18 cellular contexts compared by ENCODE assay signal in genomic region chr2:236557894-236558532, GRCh38. TPM values are rescaled to one million over a fixed set of nuclear protein-coding genes. Genes with fewer than 3 reads are reported as not detected.
A peak's percentile ranks its signal among the peaks of the same experiment; 100 is the strongest.
DNase-seq lines count a peak whose midpoint lies in the region; ATAC-seq and TF ChIP-seq lines count a peak whose summit lies in the region.
"Had no signal": no experiment of that assay in that cellular context is flagged by ENCODE, and none has a peak within 500 bp of the region (broad histone marks: within the 10 kb centered on the region; RNA-seq: fewer than 3 reads in every experiment).

No MANE protein-coding gene starts in this region.

- no peaks in the 10 kb centered on the region for H3K36me3 ChIP-seq in mesendoderm (ENCODE audit: control insufficient read depth, insufficient read depth, low read length)

- H3K4me1 Mint-ChIP-seq in activated naive CD8-positive, alpha-beta T cell (ENCODE audit: low read depth), result peaks cover 61% of the 10 kb centered on the region
- peaks cover 70% of the 10 kb centered on the region for H3K4me1 Mint-ChIP-seq in activated naive CD8-positive, alpha-beta T cell treated with anti-CD3 and anti-CD28 coated beads, Interleukin-2, amount 50 U/mL, for 24 hours
- peaks cover 52% of the 10 kb centered on the region for H3K4me1 Mint-ChIP-seq in activated naive CD8-positive, alpha-beta T cell treated with anti-CD3 and anti-CD28 coated beads for 36 hours
- H3K4me1 Mint-ChIP-seq in type B pancreatic cell (ENCODE audit: unreplicated experiment), result peaks cover 14% of the 10 kb centered on the region

- no peak overlapping the region for H2AK5ac ChIP-seq in mesendoderm (ENCODE audit: low read length)

- peaks cover 22% of the 10 kb centered on the region for H3K36me3 Mint-ChIP-seq in activated naive CD8-positive, alpha-beta T cell
- peaks cover 26% of the 10 kb centered on the region for H3K36me3 Mint-ChIP-seq in activated naive CD8-positive, alpha-beta T cell treated with anti-CD3 and anti-CD28 coated beads, Interleukin-2, amount 50 U/mL, for 24 hours (ENCODE audit: low read depth)
- H3K36me3 Mint-ChIP-seq in activated naive CD8-positive, alpha-beta T cell treated with anti-CD3 and anti-CD28 coated beads for 36 hours, result peaks cover 27% of the 10 kb centered on the region
- H3K36me3 Mint-ChIP-seq in type B pancreatic cell, result peaks cover 3% of the 10 kb centered on the region

- no peak overlapping the region for H4K8ac ChIP-seq in mesendoderm (ENCODE audit: low read depth, low read length)

- no peak overlapping the region for H3K27ac ChIP-seq in mesendoderm (ENCODE audit: low read depth, low read length)

- H3K4me3 ChIP-seq in mesendoderm (ENCODE audit: low read length), result no peak overlapping the region

- H2BK120ac ChIP-seq in mesendoderm (ENCODE audit: low read depth, low read length), result no peak overlapping the region

- H2BK5ac ChIP-seq in mesendoderm (ENCODE audit: low read length), result no peak overlapping the region

- no peak overlapping the region for H3K4ac ChIP-seq in mesendoderm (ENCODE audit: low read depth, low read length)

- no peaks in the 10 kb centered on the region for H3K79me2 ChIP-seq in mesendoderm (ENCODE audit: control insufficient read depth, insufficient read depth, low read length)

- H3K23ac ChIP-seq in mesendoderm (ENCODE audit: low read length), result no peak overlapping the region

- H3K27ac Mint-ChIP-seq in activated naive CD8-positive, alpha-beta T cell, result peak overlapping the region; percentile 28
- H3K27ac Mint-ChIP-seq in activated naive CD8-positive, alpha-beta T cell treated with anti-CD3 and anti-CD28 coated beads, Interleukin-2, amount 50 U/mL, for 24 hours, result no peak overlapping the region
- peak overlapping the region; percentile 26 for H3K27ac Mint-ChIP-seq in activated naive CD8-positive, alpha-beta T cell treated with anti-CD3 and anti-CD28 coated beads for 36 hours
- H3K27ac Mint-ChIP-seq in type B pancreatic cell, result peak overlapping the region; percentile 58
- H3K27ac Mint-ChIP-seq: H9 had no signal

- H3K79me1 ChIP-seq in mesendoderm (ENCODE audit: low read length), result no peaks in the 10 kb centered on the region

- WGBS in mesendoderm (ENCODE audit: extremely low coverage, insufficient coverage, low lambda C conversion rate), result no CpG with 5 or more reads among the region's 14 CpGs

- H3K27me3 ChIP-seq in mesendoderm (ENCODE audit: insufficient read depth, low read length, poor library complexity), result no peaks in the 10 kb centered on the region

- H2BK15ac ChIP-seq in mesendoderm (replicated peaks; ENCODE audit: low read depth), result no peak overlapping the region

- H3K18ac ChIP-seq in mesendoderm (ENCODE audit: low read length), result no peak overlapping the region

- H3K56ac ChIP-seq in mesendoderm (ENCODE audit: low read length), result no peak overlapping the region

- no peak overlapping the region for H3K4me3 Mint-ChIP-seq in activated naive CD8-positive, alpha-beta T cell
- no peak overlapping the region for H3K4me3 Mint-ChIP-seq in activated naive CD8-positive, alpha-beta T cell treated with anti-CD3 and anti-CD28 coated beads, Interleukin-2, amount 50 U/mL, for 24 hours
- no peak overlapping the region for H3K4me3 Mint-ChIP-seq in activated naive CD8-positive, alpha-beta T cell treated with anti-CD3 and anti-CD28 coated beads for 36 hours
- no peak overlapping the region for H3K4me3 Mint-ChIP-seq in type B pancreatic cell
- H3K4me3 Mint-ChIP-seq: H9 had no signal

- no peak for ATAC-seq in activated naive CD8-positive, alpha-beta T cell treated with anti-CD3 and anti-CD28 coated beads, Interleukin-2, amount 50 U/mL, for 24 hours

- no peak overlapping the region for H4K5ac ChIP-seq in mesendoderm (ENCODE audit: low read length)

- no peak overlapping the region for H3K9ac ChIP-seq in mesendoderm (ENCODE audit: low read length)

- no peaks in the 10 kb centered on the region for H3K9me3 Mint-ChIP-seq in activated naive CD8-positive, alpha-beta T cell (ENCODE audit: low read depth)
- peaks cover 13% of the 10 kb centered on the region for H3K9me3 Mint-ChIP-seq in activated naive CD8-positive, alpha-beta T cell treated with anti-CD3 and anti-CD28 coated beads, Interleukin-2, amount 50 U/mL, for 24 hours
- peaks cover 9% of the 10 kb centered on the region for H3K9me3 Mint-ChIP-seq in activated naive CD8-positive, alpha-beta T cell treated with anti-CD3 and anti-CD28 coated beads for 36 hours
- peaks cover 15% of the 10 kb centered on the region for H3K9me3 Mint-ChIP-seq in type B pancreatic cell
- H3K9me3 Mint-ChIP-seq: CD4-positive, alpha-beta T cell had no signal

- no peaks in the 10 kb centered on the region for H3K4me1 ChIP-seq in mesendoderm (ENCODE audit: control insufficient read depth, low read depth, low read length)

- DNase-seq in activated naive CD8-positive, alpha-beta T cell treated with anti-CD3 and anti-CD28 coated beads, Interleukin-2, amount 50 U/mL, for 24 hours, result no peak
- DNase-seq in activated naive CD8-positive, alpha-beta T cell treated with anti-CD3 and anti-CD28 coated beads for 36 hours, result no peak
- DNase-seq in mesendoderm, result peak; percentile 50
- DNase-seq in type B pancreatic cell (ENCODE audit: extremely low spot score, unreplicated experiment), result no peak
- DNase-seq in stimulated activated CD4-positive, alpha-beta T cell treated with anti-CD3 and anti-CD28 coated beads, Interleukin-15, amount 100 ng/mL, for 24 hours, result no peak
- DNase-seq in HUDEP-2 (lab: John Stamatoyannopoulos, UW; ENCODE audit: unreplicated experiment in 76 of 76), result no peak
- DNase-seq in T-helper 9 cell, result no peak
- DNase-seq: AML-193; CD4-positive, alpha-beta T cell; H9; Kasumi-1; NCI-H1417; NCI-H2029; NCI-H2171 treated with DMSO at 0.1 percent for 48 hours; NCI-H510A; NCI-H82; SIG-M5 had no signal

- no peak for TF ChIP-seq CTCF in type B pancreatic cell (conservative IDR thresholded peaks at IDR 0.05)

- no peaks in the 10 kb centered on the region for H3K27me3 Mint-ChIP-seq in activated naive CD8-positive, alpha-beta T cell
- no peaks in the 10 kb centered on the region for H3K27me3 Mint-ChIP-seq in activated naive CD8-positive, alpha-beta T cell treated with anti-CD3 and anti-CD28 coated beads, Interleukin-2, amount 50 U/mL, for 24 hours
- no peaks in the 10 kb centered on the region for H3K27me3 Mint-ChIP-seq in activated naive CD8-positive, alpha-beta T cell treated with anti-CD3 and anti-CD28 coated beads for 36 hours
- peaks cover 3% of the 10 kb centered on the region for H3K27me3 Mint-ChIP-seq in type B pancreatic cell
- H3K27me3 Mint-ChIP-seq: CD4-positive, alpha-beta T cell had no signal

- H3K4me2 ChIP-seq in mesendoderm (ENCODE audit: low read length), result no peak overlapping the region

RNA-seq across cellular contexts. Expression of gene ACKR3, which starts 11.6 kb away (rescaled TPM):
- 1 to 10 TPM; 1.3 to 1.5 TPM for total RNA-seq in activated naive CD8-positive, alpha-beta T cell treated with anti-CD3 and anti-CD28 coated beads for 36 hours
- polyA plus RNA-seq in mesendoderm (2013, experiment 1 of 2), result 5.3 TPM
- 4.6 TPM for polyA plus RNA-seq in mesendoderm (2013, experiment 2 of 2)
- 43.6 and 44.6 TPM in 2 replicates for total RNA-seq in type B pancreatic cell (ENCODE audit: low replicate concordance)

Comparison
In these comparisons a context has a peak if more than half of its experiments do, and no peak if none do; other contexts are left out.
1. RNA of gene ACKR3, which starts 11.6 kb away (total RNA-seq): 43.6 to 44.6 TPM in type B pancreatic cell; 1.3 to 1.5 TPM in activated naive CD8-positive, alpha-beta T cell treated with anti-CD3 and anti-CD28 coated beads for 36 hours; every median in the first group is over 10 times any median in the second.